In genomic region chr6:135323202-135323668, GRCh38 we compare ENCODE assay signal across 10 cellular contexts.
DNase-seq lines count a peak whose midpoint lies in the region; ATAC-seq, FAIRE-seq and TF ChIP-seq lines count a peak whose summit lies in the region.
"Had no signal": no experiment of that assay in that cellular context is flagged by ENCODE, and none has a peak within 500 bp of the region (broad histone marks: within the 10 kb centered on the region; RNA-seq: fewer than 3 reads in every experiment).

No MANE protein-coding gene starts in this region.

- H3K27me3 ChIP-seq in HepG2 (ENCODE audit: control insufficient read depth in 1 of 2, insufficient read depth in 2 of 2, low read length in 2 of 2): no peaks in the 10 kb centered on the region

- ATAC-seq in GM19395 (IDR thresholded peaks at IDR 0.05; ENCODE audit: unreplicated experiment) (peak; percentile 96), HG03039 (IDR thresholded peaks at IDR 0.05; ENCODE audit: unreplicated experiment) (peak; percentile 97), HepG2 (no peak)
- peak; percentile 92 for ATAC-seq in stimulated activated memory B cell treated with anti-CD40 and anti-IgM and Interleukin-4, amounts not matched to agents 10 μg/mL and 1 μg/mL and 100 μg/mL, for 72 hours

- CTCF ChIA-PET in activated CD4-positive, alpha-beta T cell treated with anti-CD3 and anti-CD28 coated beads, Interleukin-2, amount 10 ng/mL, durations not matched to agents 7 days and 5 days (lab: Charles Lee): interaction anchor here (0.6 to 2.1 kb wide), 2 partner anchors 10 to 51 kb away, joined by 3 to 7 read pairs; no protein-coding TSS in a partner anchor
- CTCF ChIA-PET in HepG2 (lab: Yijun Ruan, JAX; ENCODE audit: low intra/inter-chr PET ratio, low total read pairs): no interaction called here

- no peaks in the 10 kb centered on the region for H3K9me3 Mint-ChIP-seq in stimulated activated memory B cell treated with anti-CD40 and anti-IgM and Interleukin-4, amounts not matched to agents 10 μg/mL and 1 μg/mL and 100 μg/mL, for 72 hours
- H3K9me3 Mint-ChIP-seq in activated CD4-positive, alpha-beta T cell treated with anti-CD3 and anti-CD28 coated beads, Interleukin-2, amount 10 ng/mL, durations not matched to agents 7 days and 5 days: no peaks in the 10 kb centered on the region
- H3K9me3 Mint-ChIP-seq: activated naive CD4-positive, alpha-beta T cell treated with anti-CD3 and anti-CD28 coated beads, Interleukin-2, amount 50 U/mL, for 24 hours had no signal

- no peak overlapping the region for H3K9ac ChIP-seq in HepG2 (ENCODE audit: insufficient read depth, low read depth, low read length)

- TF ChIP-seq CTCF in HepG2 (CRISPR knock-in tag; IDR thresholded peaks at IDR 0.05): no peak

- in situ Hi-C loops in HepG2 (cut with HindIII; ENCODE audit: extremely low pct_ligation_motif_present, low pct_unique_long_range_greater_than_20kb): no loop called here

- no peak overlapping the region for H3K27ac ChIP-seq in HepG2 (ENCODE audit: extremely low read length, insufficient read depth, low read length)
- H3K27ac ChIP-seq: left ventricle myocardium inferior had no signal

- WGBS in HepG2 (ENCODE audit: low lambda C conversion rate): 98% methylated on average over 6 of the region's 6 CpGs

- no peak overlapping the region for H3K4me2 ChIP-seq in HepG2 (ENCODE audit: low read depth, low read length)

- H3K27ac Mint-ChIP-seq in stimulated activated memory B cell treated with anti-CD40 and anti-IgM and Interleukin-4, amounts not matched to agents 10 μg/mL and 1 μg/mL and 100 μg/mL, for 72 hours: no peak overlapping the region
- H3K27ac Mint-ChIP-seq in activated CD4-positive, alpha-beta T cell treated with anti-CD3 and anti-CD28 coated beads, Interleukin-2, amount 10 ng/mL, durations not matched to agents 7 days and 5 days: no peak overlapping the region
- H3K27ac Mint-ChIP-seq: activated naive CD4-positive, alpha-beta T cell treated with anti-CD3 and anti-CD28 coated beads, Interleukin-2, amount 50 U/mL, for 24 hours had no signal

- H4K20me1 ChIP-seq in HepG2 (ENCODE audit: insufficient read depth, low read length): no peaks in the 10 kb centered on the region

- no peak overlapping the region for H3K4me3 ChIP-seq in HepG2 (replicated peaks in 1 of 3; ENCODE audit: insufficient read depth in 1 of 3, low read depth in 2 of 3, low read length in 3 of 3)
- H3K4me3 ChIP-seq: left ventricle myocardium inferior had no signal

- FAIRE-seq in HepG2 (lab: Jason Lieb, UNC): no peak

- H3K36me3 ChIP-seq in HepG2 (replicated peaks in 1 of 2; ENCODE audit: control insufficient read depth in 1 of 2, insufficient read depth in 2 of 2, low read length in 2 of 2): no peaks in the 10 kb centered on the region

- no TSS peak for BruUV-seq in HepG2 (replicated peaks; lab: Mats Ljungman, UMichigan)

- intact Hi-C loops in HepG2 (cut with micrococcal nuclease; ENCODE audit: unreplicated experiment): no loop called here

- no peak overlapping the region for H3K4me3 Mint-ChIP-seq in stimulated activated memory B cell treated with anti-CD40 and anti-IgM and Interleukin-4, amounts not matched to agents 10 μg/mL and 1 μg/mL and 100 μg/mL, for 72 hours
- no peak overlapping the region for H3K4me3 Mint-ChIP-seq in activated CD4-positive, alpha-beta T cell treated with anti-CD3 and anti-CD28 coated beads, Interleukin-2, amount 10 ng/mL, durations not matched to agents 7 days and 5 days
- H3K4me3 Mint-ChIP-seq: activated naive CD4-positive, alpha-beta T cell treated with anti-CD3 and anti-CD28 coated beads, Interleukin-2, amount 50 U/mL, for 24 hours had no signal

- DNase-seq in OCI-M1 (lab: John Stamatoyannopoulos, UW) (peak; percentile 100), foreskin melanocyte (no peak), HepG2 (ENCODE audit: low spot score) (no peak)
- DNase-seq in activated CD4-positive, alpha-beta T cell treated with anti-CD3 and anti-CD28 coated beads, Interleukin-2, amount 10 ng/mL, durations not matched to agents 7 days and 5 days: no peak
- DNase-seq: IMR-90, left ventricle myocardium inferior had no signal

- POLR2A ChIA-PET in activated CD4-positive, alpha-beta T cell treated with anti-CD3 and anti-CD28 coated beads, Interleukin-2, amount 10 ng/mL, durations not matched to agents 7 days and 5 days (lab: Charles Lee): no interaction called here
- POLR2A ChIA-PET in HepG2 (lab: Yijun Ruan, JAX): no interaction called here

- TF ChIP-seq RAD21 in HepG2 (CRISPR knock-in tag; IDR thresholded peaks at IDR 0.05): no peak

- no peaks in the 10 kb centered on the region for H3K27me3 Mint-ChIP-seq in stimulated activated memory B cell treated with anti-CD40 and anti-IgM and Interleukin-4, amounts not matched to agents 10 μg/mL and 1 μg/mL and 100 μg/mL, for 72 hours
- H3K27me3 Mint-ChIP-seq in activated CD4-positive, alpha-beta T cell treated with anti-CD3 and anti-CD28 coated beads, Interleukin-2, amount 10 ng/mL, durations not matched to agents 7 days and 5 days: no peaks in the 10 kb centered on the region
- H3K27me3 Mint-ChIP-seq: activated naive CD4-positive, alpha-beta T cell treated with anti-CD3 and anti-CD28 coated beads, Interleukin-2, amount 50 U/mL, for 24 hours had no signal

- peaks cover 12% of the 10 kb centered on the region for H3K36me3 Mint-ChIP-seq in stimulated activated memory B cell treated with anti-CD40 and anti-IgM and Interleukin-4, amounts not matched to agents 10 μg/mL and 1 μg/mL and 100 μg/mL, for 72 hours
- peaks cover 4% of the 10 kb centered on the region for H3K36me3 Mint-ChIP-seq in activated CD4-positive, alpha-beta T cell treated with anti-CD3 and anti-CD28 coated beads, Interleukin-2, amount 10 ng/mL, durations not matched to agents 7 days and 5 days (ENCODE audit: low read depth)

- no peak for TF ChIP-seq EP300 in HepG2 (IDR thresholded peaks at IDR 0.05; ENCODE audit: low read depth in 2 of 2, low read length in 2 of 2)
- TF ChIP-seq EP300 in HepG2 (CRISPR knock-in tag; IDR thresholded peaks at IDR 0.05; ENCODE audit: borderline replicate concordance): no peak

- H3K4me1 ChIP-seq in HepG2 (ENCODE audit: insufficient read depth, low read length): no peaks in the 10 kb centered on the region
- H3K4me1 ChIP-seq: left ventricle myocardium inferior had no signal

- TF ChIP-seq POLR2A in HepG2 (IDR thresholded peaks at IDR 0.05; ENCODE audit: insufficient read depth in 1 of 2, low read depth in 2 of 2, low read length in 2 of 2): no peak

- H3K9me3 ChIP-seq in HepG2 (ENCODE audit: low read length): no peaks in the 10 kb centered on the region
- H3K9me3 ChIP-seq: left ventricle myocardium inferior had no signal

- H3K79me2 ChIP-seq in HepG2 (ENCODE audit: insufficient read depth, low read length): no peaks in the 10 kb centered on the region

- H2AFZ ChIP-seq in HepG2 (ENCODE audit: low read length): no peak overlapping the region

- peaks cover 9% of the 10 kb centered on the region for H3K4me1 Mint-ChIP-seq in stimulated activated memory B cell treated with anti-CD40 and anti-IgM and Interleukin-4, amounts not matched to agents 10 μg/mL and 1 μg/mL and 100 μg/mL, for 72 hours
- peaks cover 10% of the 10 kb centered on the region for H3K4me1 Mint-ChIP-seq in activated CD4-positive, alpha-beta T cell treated with anti-CD3 and anti-CD28 coated beads, Interleukin-2, amount 10 ng/mL, durations not matched to agents 7 days and 5 days

TF ChIP-seq in HepG2, 621 proteins besides CTCF, POLR2A, EP300 and RAD21:
- TF ChIP-seq FOXC1 (CRISPR knock-in tag; IDR thresholded peaks at IDR 0.05; ENCODE audit: borderline replicate concordance) (no peak), KDM2A (CRISPR knock-in tag; IDR thresholded peaks at IDR 0.05; ENCODE audit: borderline replicate concordance, low read depth) (no peak), ZNF768 (CRISPR knock-in tag; IDR thresholded peaks at IDR 0.05) (no peak), RBAK (CRISPR knock-in tag; IDR thresholded peaks at IDR 0.05) (no peak), ZXDC (CRISPR knock-in tag; IDR thresholded peaks at IDR 0.05) (no peak), SP140L (CRISPR knock-in tag; IDR thresholded peaks at IDR 0.05; ENCODE audit: borderline replicate concordance) (no peak), FOXP4 (CRISPR knock-in tag; IDR thresholded peaks at IDR 0.05) (no peak), PITX1 (CRISPR knock-in tag; IDR thresholded peaks at IDR 0.05) (no peak), SIX4 (CRISPR knock-in tag; IDR thresholded peaks at IDR 0.05) (no peak), ZNF746 (CRISPR knock-in tag; IDR thresholded peaks at IDR 0.05) (no peak)
